In the genomic region with DNA sequence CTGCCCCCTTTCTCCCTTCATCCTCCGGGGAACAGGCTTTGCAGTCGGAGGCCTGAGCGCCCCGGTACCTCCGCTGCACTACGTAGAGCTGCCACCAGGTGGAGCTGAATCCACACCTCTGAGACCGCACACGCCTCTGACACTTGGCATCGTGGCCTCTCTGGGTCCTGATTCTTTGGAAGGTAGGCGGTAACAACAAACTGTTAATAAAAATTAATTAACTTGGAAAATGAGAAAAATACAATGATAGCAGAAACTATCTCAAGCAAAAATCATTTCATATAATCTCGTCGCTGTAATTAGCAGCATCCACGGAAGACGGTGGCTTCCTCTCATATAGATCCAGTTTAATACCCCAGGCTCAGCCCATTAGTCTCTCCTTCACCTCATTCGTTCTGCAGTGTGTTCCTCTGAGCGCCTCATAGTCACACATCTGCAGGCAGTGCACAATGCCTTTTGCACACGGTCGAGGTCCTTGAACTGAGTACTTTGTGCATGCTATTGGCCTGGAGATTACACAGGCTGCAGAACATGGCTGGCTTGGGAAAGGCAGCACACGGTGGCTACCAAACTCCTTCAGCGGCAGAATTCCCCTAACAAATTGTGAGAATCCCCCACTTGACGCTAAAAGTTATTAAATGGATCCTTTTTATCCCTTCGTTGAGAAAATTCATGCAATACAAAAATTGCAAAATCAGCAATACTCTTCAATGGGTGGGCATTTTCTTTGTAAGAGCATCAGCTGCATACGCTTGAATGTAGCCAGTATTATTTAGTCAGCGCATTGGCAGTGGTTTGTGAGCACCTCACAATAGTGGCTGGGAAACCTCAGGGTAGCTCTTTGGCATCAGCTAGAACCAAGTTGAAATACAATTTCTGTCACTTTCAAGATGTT, we compare ENCODE assay signal across 9 cellular contexts. TPM values are rescaled to one million over a fixed set of nuclear protein-coding genes. Genes with fewer than 3 reads are reported as not detected.
A peak's percentile ranks its signal among the peaks of the same experiment; 100 is the strongest.
DNase-seq lines count a peak whose midpoint lies in the region; ATAC-seq and TF ChIP-seq lines count a peak whose summit lies in the region.
"Had no signal": no experiment of that assay in that cellular context is flagged by ENCODE, and none has a peak within 500 bp of the region (broad histone marks: within the 10 kb centered on the region; RNA-seq: fewer than 3 reads in every experiment).

No MANE protein-coding gene starts in this region.

- no peaks in the 10 kb centered on the region for H3K9me2 ChIP-seq in MM.1S (replicated peaks; ENCODE audit: insufficient read depth, low read length)

- H3K9me3 ChIP-seq in MM.1S (replicated peaks; ENCODE audit: insufficient read depth, low read length) (no peaks in the 10 kb centered on the region), right atrium auricular region (no peaks in the 10 kb centered on the region), sigmoid colon (no peaks in the 10 kb centered on the region)

- H3K27ac ChIP-seq in MM.1S (ENCODE audit: low read length): no peak overlapping the region
- no peak overlapping the region for H3K27ac ChIP-seq in right atrium auricular region
- H3K27ac ChIP-seq in sigmoid colon: no peak overlapping the region

- no peak overlapping the region for H2AFZ ChIP-seq in MM.1S (ENCODE audit: low read length)

- DNase-seq in DMS 273 (lab: John Stamatoyannopoulos, UW; ENCODE audit: unreplicated experiment) (peak; percentile 89), DMS 273 treated with DMSO at 0.1 percent for 48 hours (lab: John Stamatoyannopoulos, UW) (no peak), HCEC 1CT (peak; percentile 52), MM.1S (peak; percentile 87), T-cell (peak; percentile 48 to 85 (median 75)), amniotic epithelial cell (ENCODE audit: low read depth) (peak; percentile 42), right atrium auricular region (ENCODE audit: low spot score) (peak; percentile 87), sigmoid colon (peak; percentile 80)

- no peaks in the 10 kb centered on the region for H3K79me2 ChIP-seq in MM.1S (ENCODE audit: low read length)

- no peaks in the 10 kb centered on the region for H3K36me3 ChIP-seq in MM.1S (replicated peaks; ENCODE audit: insufficient read depth, low read length)
- no peaks in the 10 kb centered on the region for H3K36me3 ChIP-seq in right atrium auricular region
- H3K36me3 ChIP-seq in sigmoid colon: no peaks in the 10 kb centered on the region

- H3K27ac Mint-ChIP-seq in T-cell: no peak overlapping the region
- H3K27ac Mint-ChIP-seq: stimulated activated naive CD8-positive, alpha-beta T cell treated with anti-CD3 and anti-CD28 coated beads, Interleukin-15, Interleukin-2, amounts not matched to agents 100 ng/mL and 50 ng/mL, for 24 hours had no signal

- no peaks in the 10 kb centered on the region for H3K36me3 Mint-ChIP-seq in T-cell

- H3F3A ChIP-seq in MM.1S (ENCODE audit: insufficient read depth, low read length): no peaks in the 10 kb centered on the region

- peaks cover 4 to 7% (median 5%) of the 10 kb centered on the region in 3 donors for H3K4me1 Mint-ChIP-seq in T-cell

- peaks cover 5 to 10% of the 10 kb centered on the region in 2 donors for H3K27me3 Mint-ChIP-seq in T-cell

- H3K9me3 Mint-ChIP-seq in T-cell: no peaks in the 10 kb centered on the region
- H3K9me3 Mint-ChIP-seq: stimulated activated naive CD8-positive, alpha-beta T cell treated with anti-CD3 and anti-CD28 coated beads, Interleukin-15, Interleukin-2, amounts not matched to agents 100 ng/mL and 50 ng/mL, for 24 hours had no signal

- TF ChIP-seq CTCF in MM.1S (IDR thresholded peaks at IDR 0.05; ENCODE audit: low read length): peak; percentile 99
- peak; percentile 91 to 96 for TF ChIP-seq CTCF in right atrium auricular region (IDR thresholded peaks at IDR 0.05)
- peak; percentile 89 to 92 (median 92) for TF ChIP-seq CTCF in sigmoid colon (IDR thresholded peaks at IDR 0.05)

- no peak overlapping the region for H3K4me3 Mint-ChIP-seq in T-cell
- H3K4me3 Mint-ChIP-seq: stimulated activated naive CD8-positive, alpha-beta T cell treated with anti-CD3 and anti-CD28 coated beads, Interleukin-15, Interleukin-2, amounts not matched to agents 100 ng/mL and 50 ng/mL, for 24 hours had no signal

- CTCF ChIA-PET in T-cell (lab: Charles Lee): interaction anchor here (0.5 to 10.2 kb wide), 19 partner anchors 9 to 681 kb away, joined by 3 to 111 read pairs (median 3); no protein-coding TSS in a partner anchor

- ATAC-seq in T-cell (replicated peaks in 1 of 4): peak; percentile 85 to 94 (median 90)

- no peak overlapping the region for H3K4me2 ChIP-seq in MM.1S (ENCODE audit: low read depth, low read length)

- no peak for TF ChIP-seq POLR2A in sigmoid colon (IDR thresholded peaks at IDR 0.05)

- 44 to 49% methylated on average over 24 of the region's 24 CpGs for WGBS in sigmoid colon, 2 donors

- no peaks in the 10 kb centered on the region for H4K20me1 ChIP-seq in MM.1S (ENCODE audit: insufficient read depth, low read length)

- no peak overlapping the region for H3K9ac ChIP-seq in MM.1S (ENCODE audit: low read length)

- intact Hi-C loops in sigmoid colon (cut with DNase I): loop anchor here (1.0 kb wide), 1 partner anchor 207 kb away; no protein-coding TSS in a partner anchor

- peaks cover under 1% of the 10 kb centered on the region for H3K4me1 ChIP-seq in MM.1S (ENCODE audit: low read length)
- peaks cover 0 to under 1% of the 10 kb centered on the region in 2 donors for H3K4me1 ChIP-seq in right atrium auricular region
- peaks cover 0 to 5% (median 3%) of the 10 kb centered on the region in 4 donors for H3K4me1 ChIP-seq in sigmoid colon

- TF ChIP-seq EP300 in sigmoid colon (IDR thresholded peaks at IDR 0.05): no peak

- H3K4me3 ChIP-seq in MM.1S (ENCODE audit: low read length): no peak overlapping the region
- H3K4me3 ChIP-seq in right atrium auricular region: no peak overlapping the region
- no peak overlapping the region for H3K4me3 ChIP-seq in sigmoid colon

- POLR2A ChIA-PET in T-cell (lab: Charles Lee): no interaction called here

- H3K27me3 ChIP-seq in MM.1S (replicated peaks; ENCODE audit: insufficient read depth, low read length) (no peaks in the 10 kb centered on the region), right atrium auricular region (no peaks in the 10 kb centered on the region), sigmoid colon (no peaks in the 10 kb centered on the region)

RNA-seq across cellular contexts. Expression of a gene that starts 18.7 kb away (rescaled TPM):
- not detected for total RNA-seq in T-cell
- total RNA-seq in right atrium auricular region: not detected
- not detected for total RNA-seq in sigmoid colon
- polyA plus RNA-seq in sigmoid colon: not detected

RNA-seq across cellular contexts. Expression of a gene that starts 43.9 kb away (rescaled TPM):
- total RNA-seq in T-cell: not detected
- total RNA-seq in right atrium auricular region: not detected
- total RNA-seq in sigmoid colon: not detected
- not detected for polyA plus RNA-seq in sigmoid colon

RNA-seq across cellular contexts. Expression of a gene that starts 46.1 kb away (rescaled TPM):
- under 1 TPM; 0.14 to 0.82 (median 0.28) TPM for total RNA-seq in T-cell
- under 1 TPM in 1 of 2 donors, not detected in 1; 0.12 TPM for total RNA-seq in right atrium auricular region
- total RNA-seq in sigmoid colon: under 1 TPM in 1 of 4 donors, not detected in 3; 0.28 TPM
- polyA plus RNA-seq in sigmoid colon: under 1 TPM in 1 of 3 donors, not detected in 2; 0.69 TPM
